ENCODE assay signal across 1 cellular context in genomic region chr9:37079370-37080164, GRCh38.
TF ChIP-seq lines count a peak whose summit lies in the region.

No MANE protein-coding gene starts in this region.

TF ChIP-seq in HepG2, 621 proteins besides CTCF, POLR2A, EP300 and RAD21 (continued from another document and continues in another):
- TF ChIP-seq AHDC1 (CRISPR knock-in tag; IDR thresholded peaks at IDR 0.05; ENCODE audit: borderline replicate concordance): no peak; the same call in 1 of the 2 replicates
- TF ChIP-seq ZNF614 (CRISPR knock-in tag; IDR thresholded peaks at IDR 0.05; ENCODE audit: borderline replicate concordance): peak; percentile 67; the same call in 1 of the 2 replicates
- TF ChIP-seq ZNF335 (CRISPR knock-in tag; IDR thresholded peaks at IDR 0.05): peak; percentile 93
- no peak for TF ChIP-seq TCF7L2 (IDR thresholded peaks at IDR 0.05; ENCODE audit: low read depth, low read length)
- no peak for TF ChIP-seq EZH2 (conservative IDR thresholded peaks at IDR 0.05; ENCODE audit: low read depth, low read length)
- peak; percentile 99 for TF ChIP-seq CREBL2 (CRISPR knock-in tag; IDR thresholded peaks at IDR 0.05; ENCODE audit: borderline replicate concordance)
- no peak for TF ChIP-seq TBP (CRISPR knock-in tag; IDR thresholded peaks at IDR 0.05)
- no peak for TF ChIP-seq CBX2 (IDR thresholded peaks at IDR 0.05; ENCODE audit: low read depth, low read length)
- TF ChIP-seq CBX2 (CRISPR knock-in tag; IDR thresholded peaks at IDR 0.05; ENCODE audit: low read depth): peak; percentile 92; the same call in 1 of the 2 replicates
- TF ChIP-seq SIX1 (CRISPR knock-in tag; IDR thresholded peaks at IDR 0.05; ENCODE audit: borderline replicate concordance): peak; percentile 27; the same call in 1 of the 2 replicates
- TF ChIP-seq ZNF350 (CRISPR knock-in tag; IDR thresholded peaks at IDR 0.05; ENCODE audit: borderline replicate concordance, low read depth): peak; percentile 73; the same call in 1 of the 2 replicates
- peak; percentile 99 for TF ChIP-seq SMYD3 (CRISPR knock-in tag; IDR thresholded peaks at IDR 0.05)
- TF ChIP-seq ZNF543 (CRISPR knock-in tag; IDR thresholded peaks at IDR 0.05): peak; percentile 94
- TF ChIP-seq UBTF (CRISPR knock-in tag; IDR thresholded peaks at IDR 0.05): peak; percentile 86
- peak; percentile 95; the same call in 1 of the 2 replicates for TF ChIP-seq ZNF180 (CRISPR knock-in tag; IDR thresholded peaks at IDR 0.05; ENCODE audit: borderline replicate concordance, low read depth)
- peak; percentile 98 for TF ChIP-seq ZNF510 (CRISPR knock-in tag; IDR thresholded peaks at IDR 0.05; ENCODE audit: low read depth)
- peak; percentile 100 for TF ChIP-seq KDM5B (CRISPR knock-in tag; IDR thresholded peaks at IDR 0.05; ENCODE audit: borderline replicate concordance)
- TF ChIP-seq THAP9 (CRISPR knock-in tag; IDR thresholded peaks at IDR 0.05; ENCODE audit: borderline replicate concordance): peak; percentile 80
- TF ChIP-seq ZNF775 (CRISPR knock-in tag; IDR thresholded peaks at IDR 0.05; ENCODE audit: borderline replicate concordance): peak; percentile 89; the same call in 1 of the 2 replicates
- TF ChIP-seq HNF4G (IDR thresholded peaks at IDR 0.05; ENCODE audit: borderline replicate concordance, low read depth, low read length): no peak
- TF ChIP-seq HNF4G (CRISPR knock-in tag; IDR thresholded peaks at IDR 0.05; ENCODE audit: borderline replicate concordance, low read depth): no peak
- peak; percentile 99 for TF ChIP-seq REL (CRISPR knock-in tag; conservative IDR thresholded peaks at IDR 0.05)
- no peak for TF ChIP-seq TFAP4 (IDR thresholded peaks at IDR 0.05; ENCODE audit: borderline replicate concordance, low read depth)
- peak; percentile 68 for TF ChIP-seq GABPA (IDR thresholded peaks at IDR 0.05; ENCODE audit: low read depth, low read length)
- peak; percentile 86 for TF ChIP-seq GABPA (CRISPR knock-in tag; IDR thresholded peaks at IDR 0.05; ENCODE audit: low read depth)
- TF ChIP-seq ZBTB21 (CRISPR knock-in tag; IDR thresholded peaks at IDR 0.05): 0 out of 2 replicates have a peak, but pooled peaks have one; percentile 49
- TF ChIP-seq RXRA (CRISPR knock-in tag; IDR thresholded peaks at IDR 0.05): peak; percentile 80
- no peak for TF ChIP-seq NPAS2 (CRISPR knock-in tag; IDR thresholded peaks at IDR 0.05; ENCODE audit: borderline replicate concordance)
- TF ChIP-seq MAFG (CRISPR knock-in tag; IDR thresholded peaks at IDR 0.05): no peak
- TF ChIP-seq SALL2 (CRISPR knock-in tag; IDR thresholded peaks at IDR 0.05): peak; percentile 97
- peak; percentile 100 for TF ChIP-seq ZNF607 (CRISPR knock-in tag; IDR thresholded peaks at IDR 0.05; ENCODE audit: borderline replicate concordance)
- TF ChIP-seq ZNF558 (CRISPR knock-in tag; IDR thresholded peaks at IDR 0.05; ENCODE audit: borderline replicate concordance): peak; percentile 100
- peak; percentile 92 for TF ChIP-seq HOXA5 (CRISPR knock-in tag; IDR thresholded peaks at IDR 0.05)
- TF ChIP-seq CBFB (CRISPR knock-in tag; IDR thresholded peaks at IDR 0.05): peak; percentile 85
- no peak for TF ChIP-seq LCORL (IDR thresholded peaks at IDR 0.05)
- no peak; the same call in 1 of the 2 replicates for TF ChIP-seq LCORL (CRISPR knock-in tag; IDR thresholded peaks at IDR 0.05)
- TF ChIP-seq RFXAP (CRISPR knock-in tag; IDR thresholded peaks at IDR 0.05; ENCODE audit: borderline replicate concordance): peak; percentile 95
- TF ChIP-seq ARNTL (CRISPR knock-in tag; IDR thresholded peaks at IDR 0.05): peak; percentile 84; the same call in 1 of the 2 replicates
- peak; percentile 50; the same call in 1 of the 2 replicates for TF ChIP-seq GRHL1 (CRISPR knock-in tag; conservative IDR thresholded peaks at IDR 0.05)
- peak; percentile 86 for TF ChIP-seq ZBTB43 (CRISPR knock-in tag; conservative IDR thresholded peaks at IDR 0.05)
- peak; percentile 98 for TF ChIP-seq TERF1 (CRISPR knock-in tag; IDR thresholded peaks at IDR 0.05)
- peak; percentile 96 for TF ChIP-seq MLX (CRISPR knock-in tag; IDR thresholded peaks at IDR 0.05)
- 0 out of 2 replicates have a peak, but pooled peaks have one; percentile 42 for TF ChIP-seq ZBTB7B (CRISPR knock-in tag; IDR thresholded peaks at IDR 0.05)
- TF ChIP-seq ZNF547 (CRISPR knock-in tag; IDR thresholded peaks at IDR 0.05): peak; percentile 100
- peak; percentile 73 for TF ChIP-seq FOXK2 (IDR thresholded peaks at IDR 0.05)
- TF ChIP-seq PLRG1 (conservative IDR thresholded peaks at IDR 0.05): no peak
- peak; percentile 94; the same call in 1 of the 2 replicates for TF ChIP-seq ZBTB42 (CRISPR knock-in tag; IDR thresholded peaks at IDR 0.05)
- peak; percentile 98 for TF ChIP-seq IRF1 (CRISPR knock-in tag; IDR thresholded peaks at IDR 0.05; ENCODE audit: low read depth)
- TF ChIP-seq ZNF883 (CRISPR knock-in tag; IDR thresholded peaks at IDR 0.05; ENCODE audit: not compliant biosample characterization): peak; percentile 99
